In genomic region chr9:131330814-131331600, GRCh38 we compare ENCODE assay signal across 13 cellular contexts. TPM values are rescaled to one million over a fixed set of nuclear protein-coding genes. Genes with fewer than 3 reads are reported as not detected.
A peak's percentile ranks its signal among the peaks of the same experiment; 100 is the strongest.
DNase-seq lines count a peak whose midpoint lies in the region; ATAC-seq and TF ChIP-seq lines count a peak whose summit lies in the region.
"Had no signal": no experiment of that assay in that cellular context is flagged by ENCODE, and none has a peak within 500 bp of the region (broad histone marks: within the 10 kb centered on the region; RNA-seq: fewer than 3 reads in every experiment).

No MANE protein-coding gene starts in this region.

- H3K18ac ChIP-seq in neuronal stem cell (ENCODE audit: low read length): peak overlapping the region; percentile 94

- H2AK5ac ChIP-seq in neuronal stem cell (ENCODE audit: low read depth, low read length): peak overlapping the region; percentile 81

- H3K27ac ChIP-seq in HEK293 (ENCODE audit: extremely low read depth, low read depth, low read length) (no peak overlapping the region), neuronal stem cell (replicated peaks; ENCODE audit: low read length) (peak overlapping the region; percentile 98)
- H3K27ac ChIP-seq: pancreas had no signal

- intact Hi-C loops in left ventricle myocardium superior (cut with micrococcal nuclease): no loop called here

- peak overlapping the region; percentile 94 for H2BK5ac ChIP-seq in neuronal stem cell (ENCODE audit: low read length)

- H2AFZ ChIP-seq in neuronal stem cell (ENCODE audit: low read length): peak overlapping the region; percentile 99

- H4K91ac ChIP-seq in neuronal stem cell (ENCODE audit: low read depth, low read length, poor library complexity): no peak overlapping the region

- CTCF ChIA-PET in HEK293 (lab: Yijun Ruan, JAX): interaction anchor here (0.7 to 2.6 kb wide), 4 partner anchors 19 to 173 kb away, joined by 3 to 7 read pairs (median 4); no protein-coding TSS in a partner anchor

- no peaks in the 10 kb centered on the region for H3K4me1 ChIP-seq in HEK293 (ENCODE audit: control insufficient read depth, insufficient read depth, low read length)
- H3K4me1 ChIP-seq in neuronal stem cell (ENCODE audit: control insufficient read depth in 2 of 2, insufficient read depth in 1 of 2, low read depth in 1 of 2, low read length in 2 of 2): peaks cover 11 to 23% of the 10 kb centered on the region in 2 donors
- H3K4me1 ChIP-seq: pancreas had no signal

- H2BK12ac ChIP-seq in neuronal stem cell (ENCODE audit: low read length): no peak overlapping the region

- no peaks in the 10 kb centered on the region for H3K36me3 ChIP-seq in HEK293 (ENCODE audit: control insufficient read depth in 2 of 2, insufficient read depth in 1 of 2, low read length in 2 of 2)
- no peaks in the 10 kb centered on the region for H3K36me3 ChIP-seq in neuronal stem cell (replicated peaks in 1 of 2; ENCODE audit: control insufficient read depth in 2 of 2, insufficient read depth in 2 of 2, low read length in 2 of 2)
- H3K36me3 ChIP-seq: pancreas had no signal

- peak overlapping the region; percentile 98 for H2BK15ac ChIP-seq in neuronal stem cell (ENCODE audit: low read length)

- peak overlapping the region; percentile 19 for H3K4me2 ChIP-seq in neuronal stem cell (ENCODE audit: insufficient read depth, low read length, poor library complexity, severe bottlenecking)

- H3K9me3 ChIP-seq in HEK293 (ENCODE audit: control insufficient read depth, insufficient read depth, low read depth, low read length): no peaks in the 10 kb centered on the region
- no peaks in the 10 kb centered on the region for H3K9me3 ChIP-seq in neuronal stem cell (replicated peaks in 1 of 2; ENCODE audit: control insufficient read depth in 2 of 2, insufficient read depth in 1 of 2, low read depth in 1 of 2, low read length in 2 of 2)
- H3K9me3 ChIP-seq: pancreas had no signal

- peak overlapping the region; percentile 87 for H2BK120ac ChIP-seq in neuronal stem cell (ENCODE audit: low read depth, low read length)

- H3K79me1 ChIP-seq in neuronal stem cell (ENCODE audit: low read depth, low read length): no peaks in the 10 kb centered on the region

- TF ChIP-seq CTCF in HEK293 (tag by site-specific recombination; IDR thresholded peaks at IDR 0.05): no peak

- in situ Hi-C loops in ACHN (cut with HindIII; ENCODE audit: low pct_ligation_motif_present, low pct_unique_long_range_greater_than_20kb, low sequenced_read_pairs): no loop called here

- H3K4ac ChIP-seq in neuronal stem cell (ENCODE audit: low read length): no peak overlapping the region

- no CpG with 5 or more reads among the region's 18 CpGs for WGBS in neuronal stem cell (ENCODE audit: extremely low coverage in 2 of 2, insufficient read length in 2 of 2, insufficient replicate concordance in 1 of 2), 2 donors

- H3K9ac ChIP-seq in neuronal stem cell (ENCODE audit: low read depth, low read length, poor library complexity): peak overlapping the region; percentile 77

- ATAC-seq in left ventricle myocardium superior (peak; percentile 46), GM21619 (IDR thresholded peaks at IDR 0.05; ENCODE audit: unreplicated experiment) (no peak), HG03521 (IDR thresholded peaks at IDR 0.05; ENCODE audit: unreplicated experiment) (no peak), GM21825 (IDR thresholded peaks at IDR 0.05; ENCODE audit: unreplicated experiment) (no peak)
- ATAC-seq: left colon, pancreas had no signal

- DNase-seq in UCSD-AML1 (lab: John Stamatoyannopoulos, UW; ENCODE audit: unreplicated experiment) (peak; percentile 85), left ventricle myocardium superior (peak; percentile 65), neuronal stem cell (ENCODE audit: low spot score) (peak; percentile 63), ACHN (no peak)
- DNase-seq: activated CD4-positive, alpha-beta T cell treated with anti-CD3 and anti-CD28 coated beads, Interleukin-2, amount 10 ng/mL, durations not matched to agents 7 days and 5 days; left colon; NCI-H1417 treated with DMSO at 0.1 percent for 48 hours; stimulated activated CD4-positive, alpha-beta T cell treated with anti-CD3 and anti-CD28 coated beads, Interleukin-4, amount 100 ng/mL, for 24 hours had no signal

- no peak overlapping the region for H3K4me3 ChIP-seq in HEK293 (ENCODE audit: low read depth, low read length)
- peak overlapping the region in 1 of 2 donors; percentile 30 for H3K4me3 ChIP-seq in neuronal stem cell (ENCODE audit: low read length in 2 of 2)
- H3K4me3 ChIP-seq: pancreas had no signal

- H4K8ac ChIP-seq in neuronal stem cell (ENCODE audit: low read depth, low read length): peak overlapping the region; percentile 48

- peak overlapping the region; percentile 89 for H3K23ac ChIP-seq in neuronal stem cell (ENCODE audit: low read depth, low read length, poor library complexity)

- no peaks in the 10 kb centered on the region for H3K27me3 ChIP-seq in neuronal stem cell (ENCODE audit: control insufficient read depth in 3 of 3, insufficient read depth in 3 of 3, low read depth in 1 of 3, low read length in 3 of 3)
- H3K27me3 ChIP-seq: pancreas had no signal

- peak overlapping the region; percentile 8 for H3K14ac ChIP-seq in neuronal stem cell (ENCODE audit: low read length)

- POLR2A ChIA-PET in HEK293 (lab: Yijun Ruan, JAX): interaction anchor here (0.9 kb wide), 1 partner anchor 24 kb away, joined by 9 read pairs; no protein-coding TSS in a partner anchor

TF ChIP-seq in HEK293, 187 proteins besides CTCF, POLR2A, EP300 and RAD21:
- peak; percentile 100 for TF ChIP-seq ZIC2 (tag by site-specific recombination; IDR thresholded peaks at IDR 0.05)
- TF ChIP-seq ZNF658 (tag by site-specific recombination; IDR thresholded peaks at IDR 0.05): no peak
- no peak for TF ChIP-seq ZXDB (tag by site-specific recombination; IDR thresholded peaks at IDR 0.05)
- TF ChIP-seq ZNF341 (tag by site-specific recombination; IDR thresholded peaks at IDR 0.05; ENCODE audit: low read depth): peak; percentile 52
- no peak for TF ChIP-seq SALL2 (tag by site-specific recombination; IDR thresholded peaks at IDR 0.05; ENCODE audit: borderline replicate concordance)
- no peak for TF ChIP-seq ZNF549 (tag by site-specific recombination; IDR thresholded peaks at IDR 0.05)
- TF ChIP-seq ZNF791 (tag by site-specific recombination; IDR thresholded peaks at IDR 0.05): no peak
- no peak for TF ChIP-seq ZNF302 (tag by site-specific recombination; IDR thresholded peaks at IDR 0.05; ENCODE audit: low read depth)
- 0 out of 2 replicates have a peak, but pooled peaks have one; percentile 7 for TF ChIP-seq GLIS1 (tag by site-specific recombination; IDR thresholded peaks at IDR 0.05)
- no peak for TF ChIP-seq MEIS1 (CRISPR knock-in tag; IDR thresholded peaks at IDR 0.05; ENCODE audit: borderline replicate concordance)
- TF ChIP-seq ZBTB8A (tag by site-specific recombination; IDR thresholded peaks at IDR 0.05): peak; percentile 42
- no peak for TF ChIP-seq SCRT1 (tag by site-specific recombination; IDR thresholded peaks at IDR 0.05; ENCODE audit: borderline replicate concordance)
- TF ChIP-seq WT1 (tag by site-specific recombination; IDR thresholded peaks at IDR 0.05): no peak

RNA-seq across cellular contexts. Expression of gene PLPP7, which starts 41.5 kb away (rescaled TPM):
- 127 TPM for total RNA-seq in left ventricle myocardium superior
- 4.2 TPM for polyA plus RNA-seq in neuronal stem cell (2013, experiment 1 of 2)
- polyA plus RNA-seq in neuronal stem cell (2013, experiment 2 of 2): 4.1 TPM

RNA-seq across cellular contexts. Expression of gene FAM78A, which starts 54.7 kb away (rescaled TPM):
- 69.1 TPM for total RNA-seq in left ventricle myocardium superior
- 2.7 TPM for polyA plus RNA-seq in neuronal stem cell (2013, experiment 1 of 2)
- 2.5 TPM for polyA plus RNA-seq in neuronal stem cell (2013, experiment 2 of 2)
